7 cellular contexts compared by ENCODE assay signal in genomic region chr5:179457612-179458011, GRCh38.
"Had no signal": no experiment of that assay in that cellular context is flagged by ENCODE, and none has a peak within 500 bp of the region (broad histone marks: within the 10 kb centered on the region; RNA-seq: fewer than 3 reads in every experiment).

No MANE protein-coding gene starts in this region.

- DNase-seq: IMR-90, KBM-7 had no signal

- H3K27ac ChIP-seq: HL-60 had no signal

- FAIRE-seq: HepG2, HTR-8/SVneo, K562 had no signal

- H3K36me3 Mint-ChIP-seq: IgD-negative memory B cell had no signal

- H3K27ac Mint-ChIP-seq: IgD-negative memory B cell had no signal

- H3K4me3 ChIP-seq: K562 had no signal

- H3K4me3 Mint-ChIP-seq: IgD-negative memory B cell had no signal

- ATAC-seq: HepG2, K562 had no signal
